8 cellular contexts compared by ENCODE assay signal in genomic region chr12:116532986-116533342, GRCh38. TPM values are rescaled to one million over a fixed set of nuclear protein-coding genes. Genes with fewer than 3 reads are reported as not detected.
DNase-seq lines count a peak whose midpoint lies in the region; TF ChIP-seq lines count a peak whose summit lies in the region.

No MANE protein-coding gene starts in this region.

- no peaks in the 10 kb centered on the region for H4K20me1 ChIP-seq in MM.1S (ENCODE audit: insufficient read depth, low read length)

- H3K4me1 ChIP-seq in MM.1S (ENCODE audit: low read length) (peaks cover 23% of the 10 kb centered on the region), sigmoid colon (peaks cover 0 to 35% (median 30%) of the 10 kb centered on the region in 4 donors)
- peaks cover 11% of the 10 kb centered on the region for H3K4me1 ChIP-seq in effector memory CD4-positive, alpha-beta T cell (ENCODE audit: control insufficient read depth, insufficient read depth, low read length, poor library complexity, severe bottlenecking)

- peak overlapping the region; percentile 36; the same call in 1 of the 2 replicates for H2AFZ ChIP-seq in MM.1S (ENCODE audit: low read length)

- H3K9me3 ChIP-seq in MM.1S (replicated peaks; ENCODE audit: insufficient read depth, low read length) = no peaks in the 10 kb centered on the region
- no peaks in the 10 kb centered on the region for H3K9me3 ChIP-seq in effector memory CD4-positive, alpha-beta T cell (ENCODE audit: control insufficient read depth, low read length)
- no peaks in the 10 kb centered on the region for H3K9me3 ChIP-seq in sigmoid colon

- no peak overlapping the region for H3K9ac ChIP-seq in MM.1S (ENCODE audit: low read length)

- peaks cover 19% of the 10 kb centered on the region for H3F3A ChIP-seq in MM.1S (ENCODE audit: insufficient read depth, low read length)

- H3K36me3 ChIP-seq in MM.1S (replicated peaks; ENCODE audit: insufficient read depth, low read length) = no peaks in the 10 kb centered on the region
- H3K36me3 ChIP-seq in effector memory CD4-positive, alpha-beta T cell (ENCODE audit: control insufficient read depth, insufficient read depth, low read length) = no peaks in the 10 kb centered on the region
- H3K36me3 ChIP-seq in sigmoid colon = no peaks in the 10 kb centered on the region

- no peak for TF ChIP-seq EP300 in sigmoid colon (IDR thresholded peaks at IDR 0.05)

- peak overlapping the region; percentile 61 for H3K4me2 ChIP-seq in MM.1S (ENCODE audit: low read depth, low read length)

- H3K4me3 ChIP-seq in MM.1S (ENCODE audit: low read length) = peak overlapping the region; percentile 61
- H3K4me3 ChIP-seq in effector memory CD4-positive, alpha-beta T cell (ENCODE audit: insufficient read depth, low read depth, low read length, poor library complexity, severe bottlenecking) = peak overlapping the region; percentile 64
- peak overlapping the region; percentile 42 to 61 (median 52) for H3K4me3 ChIP-seq in sigmoid colon

- DNase-seq in NOMO-1 treated with DMSO at 0.1 percent for 48 hours (lab: John Stamatoyannopoulos, UW; ENCODE audit: unreplicated experiment) (peak; percentile 49), NOMO-1 treated with dmso at 0.1 percent for 144 hours (lab: John Stamatoyannopoulos, UW; ENCODE audit: unreplicated experiment) (no peak), MM.1S (no peak), sigmoid colon (no peak), NOMO-1 (lab: John Stamatoyannopoulos, UW; ENCODE audit: unreplicated experiment in 2 of 2) (no peak), MV-4-11 (lab: John Stamatoyannopoulos, UW) (no peak), ecto neural progenitor cell (ENCODE audit: low spot score) (no peak)
- DNase-seq in effector memory CD4-positive, alpha-beta T cell = no peak

- H3K27me3 ChIP-seq in MM.1S (replicated peaks; ENCODE audit: insufficient read depth, low read length) (no peaks in the 10 kb centered on the region), sigmoid colon (no peaks in the 10 kb centered on the region)
- H3K27me3 ChIP-seq in effector memory CD4-positive, alpha-beta T cell (replicated peaks; ENCODE audit: control insufficient read depth, insufficient read depth, low read length, poor library complexity, severe bottlenecking) = no peaks in the 10 kb centered on the region

- no peaks in the 10 kb centered on the region for H3K9me2 ChIP-seq in MM.1S (replicated peaks; ENCODE audit: insufficient read depth, low read length)

- H3K79me2 ChIP-seq in MM.1S (ENCODE audit: low read length) = peaks cover 7% of the 10 kb centered on the region

- TF ChIP-seq CTCF in MM.1S (IDR thresholded peaks at IDR 0.05; ENCODE audit: low read length) (no peak), sigmoid colon (IDR thresholded peaks at IDR 0.05) (no peak)

- intact Hi-C loops in sigmoid colon (cut with DNase I) = loop anchor here (5.0 kb wide), 3 partner anchors 64 to 256 kb away; partner anchors contain the start of gene MED13L

- H3K27ac ChIP-seq in MM.1S (ENCODE audit: low read length) = no peak overlapping the region
- H3K27ac ChIP-seq in effector memory CD4-positive, alpha-beta T cell (ENCODE audit: insufficient read depth, low read length, poor library complexity, severe bottlenecking) = no peak overlapping the region
- peak overlapping the region; percentile 83 to 89 (median 84) for H3K27ac ChIP-seq in sigmoid colon

- no peak for TF ChIP-seq POLR2A in sigmoid colon (IDR thresholded peaks at IDR 0.05)

- 2 to 3% methylated on average over 11 of the region's 11 CpGs for WGBS in sigmoid colon, 2 donors

RNA-seq across cellular contexts. Expression of gene MAP1LC3B2, which starts 26.2 kb away (rescaled TPM):
- 1 to 10 TPM in 1 of 4 donors, not detected in 3; 1.1 TPM for total RNA-seq in sigmoid colon
- 1 to 10 TPM in 2 of 3 donors, under 1 TPM in 1; 0.90 to 6.2 (median 4.8) TPM for polyA plus RNA-seq in sigmoid colon

Comparison
In these comparisons a context has a peak if more than half of its experiments do, and no peak if none do; other contexts are left out.
1. H3K27ac ChIP-seq: peak in sigmoid colon (4 of 4); none in MM.1S (single experiment) and effector memory CD4-positive, alpha-beta T cell (single experiment).
2. Peak in every context shown above with its lines, with median percentiles within 50 percentile points of each other: H3K4me3 ChIP-seq.